Comparison of ENCODE assay signal across 1 cellular context in genomic region chr19:46186101-46186716, GRCh38.
TF ChIP-seq lines count a peak whose summit lies in the region.

No MANE protein-coding gene starts in this region.

TF ChIP-seq in GM23338, 12 proteins besides CTCF, POLR2A, EP300 and RAD21 (continued from another document):
- TF ChIP-seq, protein P1, sequence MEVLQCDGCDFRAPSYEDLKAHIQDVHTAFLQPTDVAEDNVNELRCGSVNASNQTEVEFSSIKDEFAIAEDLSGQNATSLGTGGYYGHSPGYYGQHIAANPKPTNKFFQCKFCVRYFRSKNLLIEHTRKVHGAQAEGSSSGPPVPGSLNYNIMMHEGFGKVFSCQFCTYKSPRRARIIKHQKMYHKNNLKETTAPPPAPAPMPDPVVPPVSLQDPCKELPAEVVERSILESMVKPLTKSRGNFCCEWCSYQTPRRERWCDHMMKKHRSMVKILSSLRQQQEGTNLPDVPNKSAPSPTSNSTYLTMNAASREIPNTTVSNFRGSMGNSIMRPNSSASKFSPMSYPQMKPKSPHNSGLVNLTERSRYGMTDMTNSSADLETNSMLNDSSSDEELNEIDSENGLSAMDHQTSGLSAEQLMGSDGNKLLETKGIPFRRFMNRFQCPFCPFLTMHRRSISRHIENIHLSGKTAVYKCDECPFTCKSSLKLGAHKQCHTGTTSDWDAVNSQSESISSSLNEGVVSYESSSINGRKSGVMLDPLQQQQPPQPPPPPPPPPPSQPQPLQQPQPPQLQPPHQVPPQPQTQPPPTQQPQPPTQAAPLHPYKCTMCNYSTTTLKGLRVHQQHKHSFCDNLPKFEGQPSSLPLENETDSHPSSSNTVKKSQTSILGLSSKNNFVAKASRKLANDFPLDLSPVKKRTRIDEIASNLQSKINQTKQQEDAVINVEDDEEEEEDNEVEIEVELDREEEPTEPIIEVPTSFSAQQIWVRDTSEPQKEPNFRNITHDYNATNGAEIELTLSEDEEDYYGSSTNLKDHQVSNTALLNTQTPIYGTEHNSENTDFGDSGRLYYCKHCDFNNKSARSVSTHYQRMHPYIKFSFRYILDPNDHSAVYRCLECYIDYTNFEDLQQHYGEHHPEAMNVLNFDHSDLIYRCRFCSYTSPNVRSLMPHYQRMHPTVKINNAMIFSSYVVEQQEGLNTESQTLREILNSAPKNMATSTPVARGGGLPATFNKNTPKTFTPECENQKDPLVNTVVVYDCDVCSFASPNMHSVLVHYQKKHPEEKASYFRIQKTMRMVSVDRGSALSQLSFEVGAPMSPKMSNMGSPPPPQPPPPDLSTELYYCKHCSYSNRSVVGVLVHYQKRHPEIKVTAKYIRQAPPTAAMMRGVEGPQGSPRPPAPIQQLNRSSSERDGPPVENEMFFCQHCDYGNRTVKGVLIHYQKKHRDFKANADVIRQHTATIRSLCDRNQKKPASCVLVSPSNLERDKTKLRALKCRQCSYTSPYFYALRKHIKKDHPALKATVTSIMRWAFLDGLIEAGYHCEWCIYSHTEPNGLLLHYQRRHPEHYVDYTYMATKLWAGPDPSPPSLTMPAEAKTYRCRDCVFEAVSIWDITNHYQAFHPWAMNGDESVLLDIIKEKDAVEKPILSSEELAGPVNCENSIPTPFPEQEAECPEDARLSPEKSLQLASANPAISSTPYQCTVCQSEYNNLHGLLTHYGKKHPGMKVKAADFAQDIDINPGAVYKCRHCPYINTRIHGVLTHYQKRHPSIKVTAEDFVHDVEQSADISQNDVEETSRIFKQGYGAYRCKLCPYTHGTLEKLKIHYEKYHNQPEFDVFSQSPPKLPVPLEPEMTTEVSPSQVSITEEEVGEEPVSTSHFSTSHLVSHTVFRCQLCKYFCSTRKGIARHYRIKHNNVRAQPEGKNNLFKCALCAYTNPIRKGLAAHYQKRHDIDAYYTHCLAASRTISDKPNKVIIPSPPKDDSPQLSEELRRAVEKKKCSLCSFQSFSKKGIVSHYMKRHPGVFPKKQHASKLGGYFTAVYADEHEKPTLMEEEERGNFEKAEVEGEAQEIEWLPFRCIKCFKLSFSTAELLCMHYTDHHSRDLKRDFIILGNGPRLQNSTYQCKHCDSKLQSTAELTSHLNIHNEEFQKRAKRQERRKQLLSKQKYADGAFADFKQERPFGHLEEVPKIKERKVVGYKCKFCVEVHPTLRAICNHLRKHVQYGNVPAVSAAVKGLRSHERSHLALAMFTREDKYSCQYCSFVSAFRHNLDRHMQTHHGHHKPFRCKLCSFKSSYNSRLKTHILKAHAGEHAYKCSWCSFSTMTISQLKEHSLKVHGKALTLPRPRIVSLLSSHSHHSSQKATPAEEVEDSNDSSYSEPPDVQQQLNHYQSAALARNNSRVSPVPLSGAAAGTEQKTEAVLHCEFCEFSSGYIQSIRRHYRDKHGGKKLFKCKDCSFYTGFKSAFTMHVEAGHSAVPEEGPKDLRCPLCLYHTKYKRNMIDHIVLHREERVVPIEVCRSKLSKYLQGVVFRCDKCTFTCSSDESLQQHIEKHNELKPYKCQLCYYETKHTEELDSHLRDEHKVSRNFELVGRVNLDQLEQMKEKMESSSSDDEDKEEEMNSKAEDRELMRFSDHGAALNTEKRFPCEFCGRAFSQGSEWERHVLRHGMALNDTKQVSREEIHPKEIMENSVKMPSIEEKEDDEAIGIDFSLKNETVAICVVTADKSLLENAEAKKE (CRISPR knock-in tag; IDR thresholded peaks at IDR 0.05), result no peak
- TF ChIP-seq CREB1 (CRISPR knock-in tag; IDR thresholded peaks at IDR 0.05; ENCODE audit: low read depth) (no peak), STAT1 (IDR thresholded peaks at IDR 0.05; ENCODE audit: unreplicated experiment) (no peak), EZH2phosphoT487 (IDR thresholded peaks at IDR 0.05; ENCODE audit: unreplicated experiment) (no peak), NANOG (IDR thresholded peaks at IDR 0.05; ENCODE audit: borderline replicate concordance) (no peak), ZNF331 (CRISPR knock-in tag; IDR thresholded peaks at IDR 0.05; ENCODE audit: low read depth) (no peak), REST (IDR thresholded peaks at IDR 0.05; ENCODE audit: unreplicated experiment) (no peak)
